28 cellular contexts compared by ENCODE assay signal in genomic region chr14:98802044-98802443, GRCh38.
"Had no signal": no experiment of that assay in that cellular context is flagged by ENCODE, and none has a peak within 500 bp of the region (broad histone marks: within the 10 kb centered on the region; RNA-seq: fewer than 3 reads in every experiment).

No MANE protein-coding gene starts in this region.

- H3K27ac ChIP-seq: ovary, parathyroid adenoma, psoas muscle, right lobe of liver, sigmoid colon, stomach, thoracic aorta, tibial artery, transverse colon, upper lobe of right lung, uterus had no signal

- H3K4me3 Mint-ChIP-seq: naive thymus-derived CD4-positive, alpha-beta T cell; natural killer cell; nephron; stimulated activated effector memory CD8-positive, alpha-beta T cell treated with anti-CD3 and anti-CD28 coated beads, Interleukin-12 subunit alpha, Interleukin-12 subunit beta, amount 100 ng/mL, for 72 hours; stimulated activated naive B cell treated with anti-CD40 and anti-IgM and Interleukin-4, amounts not matched to agents 10 μg/mL and 1 μg/mL and 100 μg/mL, for 72 hours; stimulated activated naive CD8-positive, alpha-beta T cell treated with anti-CD3 and anti-CD28 coated beads, Interleukin-15, Interleukin-2, amounts not matched to agents 100 ng/mL and 50 ng/mL, for 24 hours; type B pancreatic cell had no signal

- DNase-seq: naive thymus-derived CD4-positive, alpha-beta T cell; natural killer cell; occipital lobe; ovary; posterior cingulate gyrus; psoas muscle; right cardiac atrium; right lobe of liver; sigmoid colon; small intestine; stimulated activated CD4-positive, alpha-beta T cell treated with anti-CD3 and anti-CD28 coated beads, Interleukin-15, amount 100 ng/mL, for 24 hours; stimulated activated CD4-positive, alpha-beta T cell treated with anti-CD3 and anti-CD28 coated beads, Interleukin-2, amount 100 ng/mL, for 24 hours; stimulated activated CD4-positive, alpha-beta T cell treated with anti-CD3 and anti-CD28 coated beads, Interleukin-2, amount 100 ng/mL, for 48 hours; stimulated activated CD4-positive, alpha-beta T cell treated with anti-CD3 and anti-CD28 coated beads, Interleukin-4, amount 100 ng/mL, for 24 hours; stimulated activated naive B cell treated with anti-CD40 and anti-IgM and Interleukin-4, amounts not matched to agents 10 μg/mL and 1 μg/mL and 100 μg/mL, for 72 hours; stimulated activated naive CD4-positive, alpha-beta T cell treated with Interleukin-2 at 50 U/mL for 16 hours; stomach; tibial artery; transverse colon; upper lobe of right lung; uterus had no signal

- H3K9me3 Mint-ChIP-seq: naive thymus-derived CD4-positive, alpha-beta T cell; natural killer cell; nephron; stimulated activated effector memory CD8-positive, alpha-beta T cell treated with anti-CD3 and anti-CD28 coated beads, Interleukin-12 subunit alpha, Interleukin-12 subunit beta, amount 100 ng/mL, for 72 hours; stimulated activated naive CD8-positive, alpha-beta T cell treated with anti-CD3 and anti-CD28 coated beads, Interleukin-15, Interleukin-2, amounts not matched to agents 100 ng/mL and 50 ng/mL, for 24 hours; type B pancreatic cell had no signal

- H3K4me1 Mint-ChIP-seq: natural killer cell; nephron; stimulated activated effector memory CD8-positive, alpha-beta T cell treated with anti-CD3 and anti-CD28 coated beads, Interleukin-12 subunit alpha, Interleukin-12 subunit beta, amount 100 ng/mL, for 72 hours; stimulated activated naive B cell treated with anti-CD40 and anti-IgM and Interleukin-4, amounts not matched to agents 10 μg/mL and 1 μg/mL and 100 μg/mL, for 72 hours had no signal

- H3K4me3 ChIP-seq: ovary, psoas muscle, right lobe of liver, sigmoid colon, stomach, thoracic aorta, tibial artery, transverse colon, upper lobe of right lung, uterus had no signal

- H3K27me3 ChIP-seq: ovary, right lobe of liver, sigmoid colon, stomach, tibial artery, transverse colon, upper lobe of right lung, uterus had no signal

- H3K27me3 Mint-ChIP-seq: naive thymus-derived CD4-positive, alpha-beta T cell; progenitor cell of endocrine pancreas; stimulated activated naive B cell treated with anti-CD40 and anti-IgM and Interleukin-4, amounts not matched to agents 10 μg/mL and 1 μg/mL and 100 μg/mL, for 72 hours; stimulated activated naive CD8-positive, alpha-beta T cell treated with anti-CD3 and anti-CD28 coated beads, Interleukin-15, Interleukin-2, amounts not matched to agents 100 ng/mL and 50 ng/mL, for 24 hours; type B pancreatic cell had no signal

- H3K36me3 ChIP-seq: ovary, right lobe of liver, sigmoid colon, stomach, thoracic aorta, tibial artery, transverse colon, upper lobe of right lung, uterus had no signal

- H3K9me3 ChIP-seq: ovary, psoas muscle, right lobe of liver, sigmoid colon, stomach, thoracic aorta, tibial artery, transverse colon, upper lobe of right lung, uterus had no signal

- H3K36me3 Mint-ChIP-seq: naive thymus-derived CD4-positive, alpha-beta T cell; natural killer cell; stimulated activated effector memory CD8-positive, alpha-beta T cell treated with anti-CD3 and anti-CD28 coated beads, Interleukin-12 subunit alpha, Interleukin-12 subunit beta, amount 100 ng/mL, for 72 hours; stimulated activated naive B cell treated with anti-CD40 and anti-IgM and Interleukin-4, amounts not matched to agents 10 μg/mL and 1 μg/mL and 100 μg/mL, for 72 hours; type B pancreatic cell had no signal

- ATAC-seq: naive thymus-derived CD4-positive, alpha-beta T cell; natural killer cell; psoas muscle; right cardiac atrium; right lobe of liver; stimulated activated effector memory CD8-positive, alpha-beta T cell treated with anti-CD3 and anti-CD28 coated beads, Interleukin-12 subunit alpha, Interleukin-12 subunit beta, amount 100 ng/mL, for 72 hours; stimulated activated naive B cell treated with anti-CD40 and anti-IgM and Interleukin-4, amounts not matched to agents 10 μg/mL and 1 μg/mL and 100 μg/mL, for 72 hours; upper lobe of right lung had no signal

- H3K4me1 ChIP-seq: parathyroid adenoma, psoas muscle, right lobe of liver, tibial artery, transverse colon, upper lobe of right lung, uterus had no signal

- H3K27ac Mint-ChIP-seq: naive thymus-derived CD4-positive, alpha-beta T cell; natural killer cell; nephron; progenitor cell of endocrine pancreas; stimulated activated effector memory CD8-positive, alpha-beta T cell treated with anti-CD3 and anti-CD28 coated beads, Interleukin-12 subunit alpha, Interleukin-12 subunit beta, amount 100 ng/mL, for 72 hours; stimulated activated naive B cell treated with anti-CD40 and anti-IgM and Interleukin-4, amounts not matched to agents 10 μg/mL and 1 μg/mL and 100 μg/mL, for 72 hours; stimulated activated naive CD8-positive, alpha-beta T cell treated with anti-CD3 and anti-CD28 coated beads, Interleukin-15, Interleukin-2, amounts not matched to agents 100 ng/mL and 50 ng/mL, for 24 hours; type B pancreatic cell had no signal
